In the genomic region with DNA sequence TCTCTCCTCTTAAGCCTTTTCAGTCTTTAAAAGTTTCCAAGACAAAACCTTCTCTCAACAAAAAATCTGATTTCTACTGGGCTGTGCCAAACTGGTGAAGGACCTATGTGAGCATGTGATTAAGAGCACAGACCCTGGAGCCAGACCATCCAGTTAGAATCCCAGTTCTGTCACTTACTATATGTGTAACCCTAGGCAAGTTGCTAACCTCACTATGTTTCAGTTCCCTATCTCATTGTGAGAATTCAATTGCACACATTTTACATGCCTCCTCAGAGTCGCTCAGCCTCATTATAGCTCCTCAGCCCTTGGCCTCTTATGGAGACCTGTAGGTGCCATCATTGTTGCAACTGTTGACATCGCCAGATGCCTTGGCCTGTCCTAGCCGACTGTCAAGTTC, we compare ENCODE assay signal across 16 cellular contexts.
DNase-seq lines count a peak whose midpoint lies in the region; ATAC-seq lines count a peak whose summit lies in the region.
"Had no signal": no experiment of that assay in that cellular context is flagged by ENCODE, and none has a peak within 500 bp of the region (broad histone marks: within the 10 kb centered on the region; RNA-seq: fewer than 3 reads in every experiment).

No MANE protein-coding gene starts in this region.

- intact Hi-C loops in posterior cingulate gyrus (cut with DNase I), result no loop called here

- H3K9me3 Mint-ChIP-seq in stimulated activated naive CD8-positive, alpha-beta T cell treated with anti-CD3 and anti-CD28 coated beads, Interleukin-15, amount 100 ng/mL, for 72 hours, result no peaks in the 10 kb centered on the region
- H3K9me3 Mint-ChIP-seq: neural crest cell had no signal

- H3K27me3 Mint-ChIP-seq in stimulated activated naive CD8-positive, alpha-beta T cell treated with anti-CD3 and anti-CD28 coated beads, Interleukin-15, amount 100 ng/mL, for 72 hours, result peaks cover 20% of the 10 kb centered on the region

- ATAC-seq in GM18499 (IDR thresholded peaks at IDR 0.05; ENCODE audit: insufficient read depth, unreplicated experiment) (peak; percentile 89), GM19468 (IDR thresholded peaks at IDR 0.05; ENCODE audit: extremely low read depth, unreplicated experiment) (peak; percentile 67), HG02884 (IDR thresholded peaks at IDR 0.05; ENCODE audit: unreplicated experiment) (peak; percentile 93)
- no peak for ATAC-seq in stimulated activated naive CD8-positive, alpha-beta T cell treated with anti-CD3 and anti-CD28 coated beads, Interleukin-15, amount 100 ng/mL, for 72 hours
- ATAC-seq: heart right ventricle had no signal

- no peak overlapping the region for H3K27ac Mint-ChIP-seq in stimulated activated naive CD8-positive, alpha-beta T cell treated with anti-CD3 and anti-CD28 coated beads, Interleukin-15, amount 100 ng/mL, for 72 hours

- no peak overlapping the region for H3K4me3 Mint-ChIP-seq in stimulated activated naive CD8-positive, alpha-beta T cell treated with anti-CD3 and anti-CD28 coated beads, Interleukin-15, amount 100 ng/mL, for 72 hours
- H3K4me3 Mint-ChIP-seq: neural crest cell had no signal

- DNase-seq in NOMO-1 treated with DMSO at 0.1 percent for 48 hours (lab: John Stamatoyannopoulos, UW; ENCODE audit: unreplicated experiment), result peak; percentile 30
- DNase-seq in NCI-H69 (lab: John Stamatoyannopoulos, UW), result no peak
- no peak for DNase-seq in stimulated activated CD4-positive, alpha-beta T cell treated with anti-CD3 and anti-CD28 coated beads, Interleukin-4, amount 100 ng/mL, for 4 hours
- no peak for DNase-seq in posterior cingulate gyrus
- no peak for DNase-seq in stimulated activated naive CD8-positive, alpha-beta T cell treated with anti-CD3 and anti-CD28 coated beads, Interleukin-15, amount 100 ng/mL, for 72 hours
- DNase-seq: activated CD4-positive, alpha-beta T cell treated with anti-CD3 and anti-CD28 coated beads for 4 hours; activated effector memory CD4-positive, alpha-beta T cell treated with anti-CD3 and anti-CD28 coated beads, Interleukin-2, amount 50 U/mL, for 16 hours; AML-193; heart right ventricle; NCI-H1048; NCI-H748 treated with DMSO at 0.1 percent for 48 hours; spleen had no signal

- no peaks in the 10 kb centered on the region for H3K4me1 Mint-ChIP-seq in stimulated activated naive CD8-positive, alpha-beta T cell treated with anti-CD3 and anti-CD28 coated beads, Interleukin-15, amount 100 ng/mL, for 72 hours
- H3K4me1 Mint-ChIP-seq: neural crest cell had no signal
